Comparison of ENCODE assay signal across 12 cellular contexts in genomic region chrX:15305899-15306298, GRCh38. TPM values are rescaled to one million over a fixed set of nuclear protein-coding genes. Genes with fewer than 3 reads are reported as not detected.
"Had no signal": no experiment of that assay in that cellular context is flagged by ENCODE, and none has a peak within 500 bp of the region (broad histone marks: within the 10 kb centered on the region; RNA-seq: fewer than 3 reads in every experiment).

No MANE protein-coding gene starts in this region.

RNA-seq across cellular contexts. Expression of gene ASB11, which starts 9.5 kb away (rescaled TPM):
- total RNA-seq: dermis microvascular lymphatic vessel endothelial cell; endodermal cell; esophagus mucosa; esophagus squamous epithelium; left lobe of liver; lower lobe of right lung; lung microvascular endothelial cell; mesenteric fat pad; mesothelial cell of epicardium; naive thymus-derived CD8-positive, alpha-beta T cell had no signal
- polyA plus RNA-seq: hepatocyte; immature natural killer cell; naive thymus-derived CD8-positive, alpha-beta T cell had no signal
